In the genomic region with DNA sequence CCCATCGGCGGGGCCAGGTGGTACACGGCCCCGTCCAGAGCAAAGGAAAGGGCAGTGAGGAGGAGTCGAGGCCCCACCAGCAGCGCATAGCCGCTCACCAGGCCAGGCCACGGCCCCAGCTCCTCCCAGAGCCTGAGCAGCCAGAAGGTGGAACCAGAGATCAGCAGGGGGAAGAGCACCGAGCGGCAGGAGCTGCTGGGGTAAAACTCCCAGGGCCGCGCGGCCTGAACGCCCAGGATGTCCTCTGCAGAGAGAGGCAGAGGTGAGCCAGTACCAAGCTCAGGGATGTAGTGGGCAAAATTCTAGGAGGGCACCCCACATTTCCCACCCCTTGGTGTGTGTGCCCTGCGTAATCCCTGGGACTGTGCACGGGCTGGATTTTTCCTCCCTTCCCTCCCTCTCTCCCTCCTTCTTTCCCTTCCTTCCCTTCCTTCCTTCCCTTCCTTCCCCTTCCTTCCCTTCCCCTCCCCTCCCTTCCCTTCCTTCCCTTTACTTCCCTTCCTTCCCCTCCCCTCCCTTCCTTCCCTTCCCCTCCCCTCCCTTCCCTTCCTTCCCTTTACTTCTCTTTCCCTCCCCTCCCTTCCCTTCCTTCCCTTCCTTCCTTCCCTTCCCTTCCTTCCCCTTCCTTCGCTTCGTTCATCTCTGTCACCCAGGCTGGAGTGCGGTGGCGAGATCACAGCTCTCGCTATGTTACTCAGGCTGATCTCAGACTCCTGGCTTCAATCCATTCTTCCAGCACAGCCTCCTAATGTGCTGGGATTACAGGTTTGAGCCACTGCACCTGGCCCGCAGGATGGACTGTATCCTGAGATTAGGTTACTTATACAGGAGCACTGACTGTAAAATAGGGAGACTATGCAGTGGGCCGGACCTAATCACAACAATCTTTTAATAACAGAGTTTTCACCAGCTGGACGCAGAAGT, we compare ENCODE assay signal across 8 cellular contexts. TPM values are rescaled to one million over a fixed set of nuclear protein-coding genes. Genes with fewer than 3 reads are reported as not detected.
DNase-seq lines count a peak whose midpoint lies in the region; ATAC-seq and TF ChIP-seq lines count a peak whose summit lies in the region.

No MANE protein-coding gene starts in this region.

- H3K27ac ChIP-seq in iPS-20b (ENCODE audit: low read length) (no peak overlapping the region), upper lobe of right lung (no peak overlapping the region)

- H3K36me3 ChIP-seq in iPS-20b (ENCODE audit: insufficient read depth, low read depth, low read length) (no peaks in the 10 kb centered on the region), upper lobe of right lung (no peaks in the 10 kb centered on the region)

- DNase-seq in AG09309 (ENCODE audit: low read depth) (no peak), GM13977 (ENCODE audit: low spot score) (peak; percentile 17), SK-MEL-5 (ENCODE audit: low read depth, low spot score) (peak; percentile 33), upper lobe of right lung (no peak)
- no peak for DNase-seq in central memory CD4-positive, alpha-beta T cell

- in situ Hi-C loops in GM13977 (cut with MboI; ENCODE audit: low pct_unique_long_range_greater_than_20kb, low sequenced_read_pairs, unreplicated experiment), result no loop called here
- in situ Hi-C loops in SK-MEL-5 (cut with HindIII; ENCODE audit: low pct_unique_long_range_greater_than_20kb, low sequenced_read_pairs), result no loop called here

- intact Hi-C loops in upper lobe of right lung (cut with DNase I), result no loop called here

- ATAC-seq in GM18519 (IDR thresholded peaks at IDR 0.05; ENCODE audit: low FRiP score, unreplicated experiment), result no peak
- no peak for ATAC-seq in activated CD4-positive, CD25-positive, alpha-beta regulatory T cell treated with anti-CD3 and anti-CD28 coated beads, Interleukin-2, amount 50 U/mL, for 24 hours
- no peak for ATAC-seq in upper lobe of right lung

- peak overlapping the region; percentile 45; the same call in 1 of the 2 replicates for H3K9ac ChIP-seq in iPS-20b (ENCODE audit: low read depth, low read length)

- peaks cover 9% of the 10 kb centered on the region; the same call in 1 of the 2 replicates for H3K27me3 ChIP-seq in iPS-20b (ENCODE audit: insufficient read depth, low read length)
- no peaks in the 10 kb centered on the region for H3K27me3 ChIP-seq in upper lobe of right lung

- H3K4me1 ChIP-seq in iPS-20b (ENCODE audit: insufficient read depth, low read length) (no peaks in the 10 kb centered on the region), upper lobe of right lung (peaks cover 5% of the 10 kb centered on the region)

- no peak overlapping the region for H3K4me3 ChIP-seq in AG09309 (ENCODE audit: control insufficient read depth, low read depth, low read length)
- H3K4me3 ChIP-seq in iPS-20b (ENCODE audit: low read length), result no peak overlapping the region
- no peak overlapping the region for H3K4me3 ChIP-seq in upper lobe of right lung

- H3K9me3 ChIP-seq in iPS-20b (ENCODE audit: insufficient read depth, low read depth, low read length), result no peaks in the 10 kb centered on the region
- H3K9me3 ChIP-seq in upper lobe of right lung, result no peaks in the 10 kb centered on the region

- peak; percentile 18 for TF ChIP-seq CTCF in AG09309 (IDR thresholded peaks at IDR 0.05; ENCODE audit: control insufficient read depth, insufficient read depth, low read depth, low read length, missing control alignments)
- TF ChIP-seq CTCF in GM13977 (IDR thresholded peaks at IDR 0.05; ENCODE audit: extremely low read depth, insufficient read depth, missing control alignments), result peak; percentile 27
- no peak for TF ChIP-seq CTCF in upper lobe of right lung (IDR thresholded peaks at IDR 0.05)

RNA-seq across cellular contexts. Expression of gene NCBP2, which starts 6.4 kb away (rescaled TPM):
- total RNA-seq in SK-MEL-5 (2014; rRNA removed; shearing (Covaris generic)), result 90.4 and 94.8 TPM in 2 replicates
- polyA plus RNA-seq in SK-MEL-5 (2015; cell fraction: cytosol; rRNA removed), result 101 and 117 TPM in 2 replicates
- 101 and 124 TPM in 2 replicates for polyA plus RNA-seq in SK-MEL-5 (2015; cell fraction: nucleus; rRNA removed)
- total RNA-seq in upper lobe of right lung, result 54.7 TPM

RNA-seq across cellular contexts. Expression of gene PIGZ, which starts 19.9 kb away (rescaled TPM):
- total RNA-seq in SK-MEL-5 (2014; rRNA removed; shearing (Covaris generic)), result 1.2 TPM in 2 replicates
- 2.4 and 3.8 TPM in 2 replicates for polyA plus RNA-seq in SK-MEL-5 (2015; cell fraction: cytosol; rRNA removed)
- polyA plus RNA-seq in SK-MEL-5 (2015; cell fraction: nucleus; rRNA removed), result 11.5 and 20.1 TPM in 2 replicates
- 3.6 TPM for total RNA-seq in upper lobe of right lung

Comparison
In these comparisons a context has a peak if more than half of its experiments do, and no peak if none do; other contexts are left out.
1. DNase-seq: peak in GM13977 (single experiment) and SK-MEL-5 (single experiment); none in AG09309 (single experiment), upper lobe of right lung (single experiment) and central memory CD4-positive, alpha-beta T cell (single experiment).